ENCODE assay signal across 15 cellular contexts in the genomic region with DNA sequence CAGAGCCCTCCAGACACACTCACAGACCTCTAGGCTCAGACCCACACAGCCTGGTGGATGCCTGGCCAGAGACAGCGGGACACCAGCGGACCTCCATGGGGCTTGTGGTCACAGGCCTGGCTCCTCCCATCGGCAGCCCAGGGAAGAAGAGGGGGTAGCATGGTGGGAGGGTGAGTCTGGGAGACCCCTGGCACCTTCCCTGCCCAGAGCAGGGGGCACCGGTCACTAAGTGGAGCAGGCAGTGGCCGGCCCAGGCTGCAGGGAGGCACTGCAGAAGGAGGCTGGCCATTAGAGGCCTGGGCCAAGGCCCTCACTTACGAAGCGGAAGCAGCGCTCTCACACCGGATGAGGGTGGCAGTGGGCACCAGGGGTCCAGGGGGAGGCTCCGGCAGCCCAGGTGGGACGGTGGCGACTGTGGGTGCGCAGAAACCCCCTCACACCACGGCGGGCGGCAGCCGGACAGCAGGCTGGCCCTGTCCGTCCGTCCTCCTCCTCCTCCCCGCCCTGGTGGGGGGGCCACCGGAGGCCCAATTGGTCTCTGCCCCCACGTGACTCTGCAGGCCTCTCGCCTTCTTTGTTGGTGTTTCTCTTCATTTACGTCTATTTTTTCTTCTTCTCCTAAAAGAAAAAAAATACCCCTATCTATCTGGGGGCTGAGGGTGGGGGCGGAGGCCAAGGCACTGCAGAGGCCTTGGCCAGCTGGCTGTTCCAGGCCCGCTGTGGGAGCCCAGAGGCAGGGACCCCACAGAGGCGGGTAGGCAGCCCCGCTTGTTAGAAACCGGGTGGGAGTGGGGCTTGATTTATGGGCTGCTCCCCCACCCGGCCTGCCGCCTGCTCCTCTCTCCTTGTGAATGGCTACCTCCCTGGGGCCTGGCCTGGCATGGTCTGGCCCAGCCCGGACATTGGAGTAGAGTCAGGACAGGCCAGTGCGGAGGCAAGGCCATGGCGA. TPM values are rescaled to one million over a fixed set of nuclear protein-coding genes. Genes with fewer than 3 reads are reported as not detected.
"Had no signal": no experiment of that assay in that cellular context is flagged by ENCODE, and none has a peak within 500 bp of the region (broad histone marks: within the 10 kb centered on the region; RNA-seq: fewer than 3 reads in every experiment).

Gene NR5A1, minus strand, starts transcription at position 469 of the 949 bp plus-strand sequence. CDS start 4,004 bp downstream, outside the sequence.

- DNase-seq: activated CD4-positive, alpha-beta memory T cell treated with anti-CD3 and anti-CD28 coated beads for 36 hours; activated gamma-delta T cell; activated T-cell treated with anti-CD3 and anti-CD28 coated beads, Interleukin-2, amount 50 U/mL, for 48 hours; caudate nucleus; effector memory CD8-positive, alpha-beta T cell; gastrocnemius medialis; heart right ventricle; small intestine had no signal

- H3K36me3 ChIP-seq: gastrocnemius medialis, heart right ventricle, right atrium auricular region, tibial nerve had no signal

- H3K9me3 ChIP-seq: gastrocnemius medialis, heart right ventricle, right atrium auricular region, tibial nerve had no signal

- H3K27ac ChIP-seq: coronary artery, epithelial cell of prostate, gastrocnemius medialis, heart right ventricle, right atrium auricular region, tibial nerve had no signal

- H3K9me3 Mint-ChIP-seq: activated CD4-positive, alpha-beta memory T cell treated with anti-CD3 and anti-CD28 coated beads for 36 hours; effector memory CD8-positive, alpha-beta T cell had no signal

- H3K4me3 Mint-ChIP-seq: activated CD4-positive, alpha-beta memory T cell treated with anti-CD3 and anti-CD28 coated beads for 36 hours; effector memory CD8-positive, alpha-beta T cell had no signal

- H3K4me3 ChIP-seq: coronary artery, gastrocnemius medialis, heart right ventricle, right atrium auricular region, tibial nerve had no signal

- H3K27ac Mint-ChIP-seq: activated CD4-positive, alpha-beta memory T cell treated with anti-CD3 and anti-CD28 coated beads for 36 hours; effector memory CD8-positive, alpha-beta T cell had no signal

- ATAC-seq: effector memory CD8-positive, alpha-beta T cell; gastrocnemius medialis; heart right ventricle had no signal

RNA-seq across cellular contexts. Expression of gene NR5A1, which starts in this region (rescaled TPM):
- total RNA-seq: activated CD4-positive, alpha-beta memory T cell treated with anti-CD3 and anti-CD28 coated beads for 36 hours; gastrocnemius medialis; heart right ventricle; kidney epithelial cell; mesenteric fat pad; right atrium auricular region; T-helper 2 cell treated with Interferon-gamma antibody and Interleukin-4, amounts not matched to agents 100 ng/mL and 5 ng/mL, for 36 hours; tibial nerve had no signal
